Comparison of ENCODE assay signal across 1 cellular context in the genomic region with DNA sequence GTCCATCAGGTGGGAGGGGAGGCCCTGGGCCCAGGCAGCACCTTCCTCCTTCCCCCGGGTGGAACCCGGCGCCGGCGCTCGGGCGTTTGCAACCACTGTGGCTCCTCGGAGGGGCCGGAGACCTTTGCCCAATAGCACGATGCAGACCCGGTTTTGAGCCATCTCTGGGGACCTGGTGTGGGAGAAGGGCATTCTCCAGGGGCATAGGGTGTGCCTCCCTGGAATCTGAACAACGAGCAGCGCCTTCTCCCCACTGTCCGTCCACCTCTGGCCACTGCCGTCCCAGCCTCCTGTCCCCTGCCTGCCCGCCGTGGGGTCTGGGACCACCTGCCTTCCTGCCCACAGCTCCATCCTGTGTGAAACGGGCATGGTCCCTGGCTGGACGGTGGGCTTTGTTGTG.
TF ChIP-seq lines count a peak whose summit lies in the region.

No MANE protein-coding gene starts in this region.

TF ChIP-seq in SK-N-SH, 30 proteins besides CTCF, POLR2A, EP300 and RAD21 (continued from another document):
- TF ChIP-seq, protein P1, sequence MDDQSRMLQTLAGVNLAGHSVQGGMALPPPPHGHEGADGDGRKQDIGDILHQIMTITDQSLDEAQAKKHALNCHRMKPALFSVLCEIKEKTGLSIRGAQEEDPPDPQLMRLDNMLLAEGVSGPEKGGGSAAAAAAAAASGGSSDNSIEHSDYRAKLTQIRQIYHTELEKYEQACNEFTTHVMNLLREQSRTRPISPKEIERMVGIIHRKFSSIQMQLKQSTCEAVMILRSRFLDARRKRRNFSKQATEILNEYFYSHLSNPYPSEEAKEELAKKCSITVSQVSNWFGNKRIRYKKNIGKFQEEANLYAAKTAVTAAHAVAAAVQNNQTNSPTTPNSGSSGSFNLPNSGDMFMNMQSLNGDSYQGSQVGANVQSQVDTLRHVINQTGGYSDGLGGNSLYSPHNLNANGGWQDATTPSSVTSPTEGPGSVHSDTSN (IDR thresholded peaks at IDR 0.05) = no peak
- TF ChIP-seq, protein P2, sequence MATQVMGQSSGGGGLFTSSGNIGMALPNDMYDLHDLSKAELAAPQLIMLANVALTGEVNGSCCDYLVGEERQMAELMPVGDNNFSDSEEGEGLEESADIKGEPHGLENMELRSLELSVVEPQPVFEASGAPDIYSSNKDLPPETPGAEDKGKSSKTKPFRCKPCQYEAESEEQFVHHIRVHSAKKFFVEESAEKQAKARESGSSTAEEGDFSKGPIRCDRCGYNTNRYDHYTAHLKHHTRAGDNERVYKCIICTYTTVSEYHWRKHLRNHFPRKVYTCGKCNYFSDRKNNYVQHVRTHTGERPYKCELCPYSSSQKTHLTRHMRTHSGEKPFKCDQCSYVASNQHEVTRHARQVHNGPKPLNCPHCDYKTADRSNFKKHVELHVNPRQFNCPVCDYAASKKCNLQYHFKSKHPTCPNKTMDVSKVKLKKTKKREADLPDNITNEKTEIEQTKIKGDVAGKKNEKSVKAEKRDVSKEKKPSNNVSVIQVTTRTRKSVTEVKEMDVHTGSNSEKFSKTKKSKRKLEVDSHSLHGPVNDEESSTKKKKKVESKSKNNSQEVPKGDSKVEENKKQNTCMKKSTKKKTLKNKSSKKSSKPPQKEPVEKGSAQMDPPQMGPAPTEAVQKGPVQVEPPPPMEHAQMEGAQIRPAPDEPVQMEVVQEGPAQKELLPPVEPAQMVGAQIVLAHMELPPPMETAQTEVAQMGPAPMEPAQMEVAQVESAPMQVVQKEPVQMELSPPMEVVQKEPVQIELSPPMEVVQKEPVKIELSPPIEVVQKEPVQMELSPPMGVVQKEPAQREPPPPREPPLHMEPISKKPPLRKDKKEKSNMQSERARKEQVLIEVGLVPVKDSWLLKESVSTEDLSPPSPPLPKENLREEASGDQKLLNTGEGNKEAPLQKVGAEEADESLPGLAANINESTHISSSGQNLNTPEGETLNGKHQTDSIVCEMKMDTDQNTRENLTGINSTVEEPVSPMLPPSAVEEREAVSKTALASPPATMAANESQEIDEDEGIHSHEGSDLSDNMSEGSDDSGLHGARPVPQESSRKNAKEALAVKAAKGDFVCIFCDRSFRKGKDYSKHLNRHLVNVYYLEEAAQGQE (IDR thresholded peaks at IDR 0.05; ENCODE audit: low read depth, low read length) = no peak
- TF ChIP-seq TCF12 (IDR thresholded peaks at IDR 0.05) (no peak), CHD2 (IDR thresholded peaks at IDR 0.05; ENCODE audit: low read length, partially characterized antibody) (no peak), JUND (IDR thresholded peaks at IDR 0.05) (no peak), RXRA (IDR thresholded peaks at IDR 0.05; ENCODE audit: borderline replicate concordance, low read depth) (no peak), RFX5 (IDR thresholded peaks at IDR 0.05; ENCODE audit: low read length) (no peak)
- TF ChIP-seq, protein P3, sequence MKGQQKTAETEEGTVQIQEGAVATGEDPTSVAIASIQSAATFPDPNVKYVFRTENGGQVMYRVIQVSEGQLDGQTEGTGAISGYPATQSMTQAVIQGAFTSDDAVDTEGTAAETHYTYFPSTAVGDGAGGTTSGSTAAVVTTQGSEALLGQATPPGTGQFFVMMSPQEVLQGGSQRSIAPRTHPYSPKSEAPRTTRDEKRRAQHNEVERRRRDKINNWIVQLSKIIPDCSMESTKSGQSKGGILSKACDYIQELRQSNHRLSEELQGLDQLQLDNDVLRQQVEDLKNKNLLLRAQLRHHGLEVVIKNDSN (IDR thresholded peaks at IDR 0.05; ENCODE audit: borderline replicate concordance, low read depth) = no peak
